ENCODE assay signal across 31 cellular contexts in the genomic region with DNA sequence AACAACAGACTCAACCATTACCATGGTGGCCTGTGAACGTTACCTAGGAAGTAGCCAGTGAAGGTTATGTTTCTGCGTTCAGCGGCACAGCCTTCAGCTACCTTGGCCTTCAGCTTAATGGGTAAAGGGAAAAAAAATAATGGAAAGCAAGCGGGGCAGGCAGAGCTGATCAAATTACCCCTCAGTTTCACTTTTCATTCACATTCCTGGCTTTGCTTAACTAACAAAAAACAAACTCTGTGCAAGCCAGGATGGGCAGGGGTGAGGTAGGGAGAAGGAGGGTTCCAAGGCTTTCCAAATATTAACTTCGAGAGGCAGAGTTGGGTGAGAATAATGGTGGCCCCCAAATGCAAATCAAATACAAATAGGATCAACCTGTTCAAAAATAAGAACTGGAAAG. TPM values are rescaled to one million over a fixed set of nuclear protein-coding genes. Genes with fewer than 3 reads are reported as not detected.
"Had no signal": no experiment of that assay in that cellular context is flagged by ENCODE, and none has a peak within 500 bp of the region (broad histone marks: within the 10 kb centered on the region; RNA-seq: fewer than 3 reads in every experiment).

No MANE protein-coding gene starts in this region.

- H3K4me1 ChIP-seq: breast epithelium, Peyer's patch had no signal

- DNase-seq: activated CD4-positive, alpha-beta T cell treated with anti-CD3 and anti-CD28 coated beads for 1 hour; activated CD4-positive, alpha-beta T cell treated with anti-CD3 and anti-CD28 coated beads for 48 hours; activated CD4-positive, CD25-positive, alpha-beta regulatory T cell; activated CD8-positive, alpha-beta T cell treated with anti-CD3 and anti-CD28 coated beads for 36 hours; activated effector memory CD4-positive, alpha-beta T cell treated with anti-CD3 and anti-CD28 coated beads, Interleukin-2, amount 50 U/mL, for 16 hours; activated naive CD4-positive, alpha-beta T cell; activated naive CD4-positive, alpha-beta T cell treated with anti-CD3 and anti-CD28 coated beads, Interleukin-2, amount 50 U/mL, for 16 hours; activated naive CD8-positive, alpha-beta T cell treated with anti-CD3 and anti-CD28 coated beads for 36 hours; activated T-cell treated with anti-CD3 and anti-CD28 coated beads, Interleukin-2, amount 50 U/mL, for 1 hour; activated T-cell treated with anti-CD3 and anti-CD28 coated beads, Interleukin-2, amount 50 U/mL, for 72 hours; amygdala; body of pancreas; Kasumi-1; KG1; MG63; MV-4-11; NCI-H1092; NCI-H1436 treated with DMSO at 0.1 percent for 48 hours; NCI-H1694 treated with DMSO at 0.1 percent for 48 hours; NCI-H2029; NCI-H345; NCI-H524 treated with DMSO at 0.1 percent for 48 hours; Peyer's patch; RPMI8226; SIG-M5; T1000; WERI-Rb-1 had no signal

- H3K9me3 ChIP-seq: body of pancreas, breast epithelium, Peyer's patch had no signal

- H3K36me3 ChIP-seq: breast epithelium, MG63, Peyer's patch, WERI-Rb-1 had no signal

- H3K27ac ChIP-seq: body of pancreas, breast epithelium, Peyer's patch, WERI-Rb-1 had no signal

- H3K27me3 ChIP-seq: body of pancreas, breast epithelium, MG63, Peyer's patch had no signal

- ATAC-seq: activated CD8-positive, alpha-beta T cell treated with anti-CD3 and anti-CD28 coated beads for 36 hours; activated T-cell treated with anti-CD3 and anti-CD28 coated beads, Interleukin-2, amount 50 U/mL, for 72 hours; activated T-helper 17 cell treated with anti-CD3 and anti-CD28 coated beads, Interleukin-2, amount 50 U/mL, for 72 hours; body of pancreas had no signal

- H3K4me3 ChIP-seq: body of pancreas, breast epithelium, MG63, Peyer's patch had no signal

RNA-seq across cellular contexts. Expression of gene DKK3, which starts 19.4 kb away (rescaled TPM):
- total RNA-seq: activated CD8-positive, alpha-beta T cell treated with anti-CD3 and anti-CD28 coated beads for 36 hours; activated T-helper 17 cell treated with anti-CD3 and anti-CD28 coated beads, Interleukin-2, amount 50 U/mL, for 72 hours; T-helper 1 cell treated with Interleukin-12 subunit alpha and Interleukin-12 subunit beta and Interleukin-4 antibody, amounts not matched to agents 30 ng/mL and 1 ng/mL, for 36 hours; T-helper 2 cell treated with Interferon-gamma antibody and Interleukin-4, amounts not matched to agents 100 ng/mL and 5 ng/mL, for 36 hours had no signal
